In the genomic region with DNA sequence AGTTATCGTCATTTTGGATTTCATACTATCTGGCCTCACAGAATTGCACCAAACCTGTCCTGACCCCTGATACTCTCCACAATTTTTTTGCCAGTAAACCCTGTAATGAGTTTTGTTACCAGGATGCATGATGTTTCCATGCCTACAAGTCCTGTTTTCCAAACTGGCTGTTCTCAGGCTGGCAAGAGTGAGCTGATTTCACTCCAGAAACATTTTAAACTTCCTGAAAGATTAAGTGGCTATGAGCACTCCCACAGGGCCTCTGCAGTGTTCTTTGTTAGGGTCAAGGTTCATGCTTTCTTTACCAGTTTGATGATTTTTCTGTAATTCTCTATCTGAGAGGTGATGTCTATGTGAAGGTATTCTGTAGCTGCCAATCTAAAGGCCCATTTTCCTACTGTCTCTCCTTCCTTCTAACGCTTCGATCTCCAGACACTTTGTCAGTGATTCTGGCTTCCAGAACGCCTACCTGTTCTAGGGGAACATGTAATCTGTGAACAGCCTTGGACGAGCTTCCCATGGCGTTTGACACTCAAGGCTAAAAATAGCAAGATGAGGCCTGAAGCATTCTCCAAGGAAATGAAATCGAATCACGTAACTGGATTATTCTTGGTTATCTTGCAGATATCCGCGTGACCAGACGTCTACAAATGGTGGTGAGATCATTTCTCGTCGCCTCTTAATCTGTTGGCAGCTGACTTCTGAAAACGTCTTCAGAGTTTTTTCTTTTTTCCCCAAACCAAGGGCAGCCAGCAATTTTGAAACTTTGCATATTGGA, we compare ENCODE assay signal across 9 cellular contexts. TPM values are rescaled to one million over a fixed set of nuclear protein-coding genes. Genes with fewer than 3 reads are reported as not detected.
A peak's percentile ranks its signal among the peaks of the same experiment; 100 is the strongest.
DNase-seq lines count a peak whose midpoint lies in the region; ATAC-seq, FAIRE-seq and TF ChIP-seq lines count a peak whose summit lies in the region.
"Had no signal": no experiment of that assay in that cellular context is flagged by ENCODE, and none has a peak within 500 bp of the region (broad histone marks: within the 10 kb centered on the region; RNA-seq: fewer than 3 reads in every experiment).

No MANE protein-coding gene starts in this region.

- TF ChIP-seq CTCF in liver (IDR thresholded peaks at IDR 0.05; ENCODE audit: low read depth, low read length, missing input control) (no peak), spleen (IDR thresholded peaks at IDR 0.05 in 8 of 11, conservative IDR thresholded peaks at IDR 0.05 in 3 of 11) (no peak)

- H3K27me3 ChIP-seq in liver (ENCODE audit: control insufficient read depth in 4 of 4, insufficient read depth in 4 of 4, low read length in 3 of 4) (no peaks in the 10 kb centered on the region), spleen (replicated peaks in 1 of 7) (no peaks in the 10 kb centered on the region)

- H3K4me3 ChIP-seq in liver (ENCODE audit: low read depth in 1 of 3, low read length in 3 of 3) (no peak overlapping the region), spleen (no peak overlapping the region)

- DNase-seq in HTR-8/SVneo (ENCODE audit: insufficient read length, low spot score) (peak; percentile 13), dermis microvascular lymphatic vessel endothelial cell (ENCODE audit: low read depth in 2 of 2) (peak; percentile 93 to 95), spleen (no peak), NCI-H1092 treated with DMSO at 0.1 percent for 48 hours (lab: John Stamatoyannopoulos, UW) (no peak), DMS153 (lab: John Stamatoyannopoulos, UW) (no peak)
- DNase-seq: cerebellar nuclear complex had no signal

- ATAC-seq in HG03139 (IDR thresholded peaks at IDR 0.05; ENCODE audit: unreplicated experiment) (no peak), HG03280 (IDR thresholded peaks at IDR 0.05; ENCODE audit: unreplicated experiment) (no peak)

- 74% methylated on average over 14 of the region's 14 CpGs for WGBS in liver
- 52 to 74% (median 72%) methylated on average over 14 of the region's 14 CpGs for WGBS in spleen, 5 donors

- H3K9me3 ChIP-seq in liver (ENCODE audit: control insufficient read depth in 4 of 4, low read length in 3 of 4) (peaks cover 0 to 3% (median 0%) of the 10 kb centered on the region in 4 donors), spleen (peaks cover 0 to 12% (median 7%) of the 10 kb centered on the region in 8 donors)

- intact Hi-C loops in spleen (cut with DNase I; ENCODE audit: low total_unique reads) = no loop called here

- H3K36me3 ChIP-seq in liver (ENCODE audit: control insufficient read depth in 4 of 4, insufficient read depth in 3 of 4, low read depth in 1 of 4, low read length in 3 of 4) (no peaks in the 10 kb centered on the region), spleen (no peaks in the 10 kb centered on the region)

- FAIRE-seq in HTR-8/SVneo (lab: Jason Lieb, UNC) = no peak

- TF ChIP-seq POLR2A in spleen (IDR thresholded peaks at IDR 0.05) = no peak

- no peak for TF ChIP-seq RAD21 in liver (IDR thresholded peaks at IDR 0.05)

- H3K27ac ChIP-seq in liver (ENCODE audit: low read depth in 1 of 2, low read length in 2 of 2) (peak overlapping the region; percentile 45 to 64), spleen (peak overlapping the region; percentile 6 to 82 (median 72))

- no peaks in the 10 kb centered on the region for H3K4me1 ChIP-seq in liver (ENCODE audit: control insufficient read depth in 4 of 4, insufficient read depth in 4 of 4, low read length in 3 of 4)
- peaks cover 0 to 12% (median 5%) of the 10 kb centered on the region in 6 donors for H3K4me1 ChIP-seq in spleen

- no peak overlapping the region for H3K9ac ChIP-seq in liver (ENCODE audit: low read depth in 1 of 2, low read length in 2 of 2)

TF ChIP-seq in liver, 16 proteins besides CTCF, POLR2A, EP300 and RAD21:
- TF ChIP-seq HNF4A (conservative IDR thresholded peaks at IDR 0.05) (no peak), YY1 (IDR thresholded peaks at IDR 0.05) (no peak), EGR1 (IDR thresholded peaks at IDR 0.05; ENCODE audit: low read depth in 2 of 2) (no peak), FOXA1 (IDR thresholded peaks at IDR 0.05) (no peak), NR2F2 (IDR thresholded peaks at IDR 0.05) (peak; percentile 60), GABPA (IDR thresholded peaks at IDR 0.05 in 1 of 2, conservative IDR thresholded peaks at IDR 0.05 in 1 of 2) (no peak), HNF4G (IDR thresholded peaks at IDR 0.05) (no peak), FOXA2 (IDR thresholded peaks at IDR 0.05) (no peak)

RNA-seq across cellular contexts. Expression of a gene that starts 31.9 kb away (rescaled TPM):
- total RNA-seq in dermis microvascular lymphatic vessel endothelial cell (35.4 and 79.3 TPM in 2 replicates), liver (1 to 10 TPM in 1 of 2 donors, under 1 TPM in 1; 0.98 to 8.8 TPM), spleen (100 to 1,000 TPM in 1 of 7 donors, 10 to 100 TPM in 6; 30.0 to 107 (median 67.5) TPM)
- polyA plus RNA-seq in liver (1 to 10 TPM in 1 of 2 donors, under 1 TPM in 1; 0.58 to 5.7 TPM), spleen (10 to 100 TPM; 28.0 to 43.9 (median 30.2) TPM)

Comparison
In these comparisons a context has a peak if more than half of its experiments do, and no peak if none do; other contexts are left out.
1. DNase-seq: peak in HTR-8/SVneo (single experiment) and dermis microvascular lymphatic vessel endothelial cell (2 of 2); none in spleen (single experiment), NCI-H1092 treated with DMSO at 0.1 percent for 48 hours (single experiment) and DMS153 (single experiment).